Comparison of ENCODE assay signal across 2 cellular contexts in the genomic region with DNA sequence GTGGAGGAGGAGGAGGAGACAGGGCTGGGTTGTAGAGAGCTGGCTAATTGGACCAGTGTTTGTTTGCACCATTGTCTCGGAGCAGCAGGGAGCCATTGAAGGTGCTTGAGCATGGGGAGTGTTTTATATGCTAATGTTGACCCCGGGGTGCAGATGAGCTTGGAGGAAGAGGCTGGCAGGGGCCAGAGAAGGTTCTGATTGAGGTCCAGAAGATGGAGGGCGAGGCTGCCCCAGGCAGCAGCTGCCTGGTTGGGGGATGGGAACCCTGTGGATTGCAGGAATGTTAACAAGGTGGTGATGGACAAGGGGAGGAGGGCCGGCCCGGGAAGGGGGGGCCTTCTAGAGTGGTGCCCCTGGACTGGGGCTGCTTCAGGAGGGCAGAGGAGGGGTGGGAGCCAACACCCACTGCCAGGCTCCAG.
TF ChIP-seq lines count a peak whose summit lies in the region.

No MANE protein-coding gene starts in this region.

TF ChIP-seq in A549, 52 proteins besides CTCF, POLR2A, EP300 and RAD21 (continued from another document):
- TF ChIP-seq ATOH8 (CRISPR knock-in tag; IDR thresholded peaks at IDR 0.05; ENCODE audit: low read depth) (no peak), EHF (CRISPR knock-in tag; IDR thresholded peaks at IDR 0.05) (no peak), RCOR1 (IDR thresholded peaks at IDR 0.05; ENCODE audit: low read depth, low read length) (no peak), SREBF2 (IDR thresholded peaks at IDR 0.05) (no peak), JUN (IDR thresholded peaks at IDR 0.05) (no peak), MAZ (IDR thresholded peaks at IDR 0.05; ENCODE audit: borderline replicate concordance, low read depth, low read length) (no peak), HEYL (CRISPR knock-in tag; IDR thresholded peaks at IDR 0.05) (no peak), TP53 (CRISPR knock-in tag; IDR thresholded peaks at IDR 0.05) (no peak), ZC3H11A (IDR thresholded peaks at IDR 0.05) (no peak), FOSB (CRISPR knock-in tag; IDR thresholded peaks at IDR 0.05) (no peak), KDM5A (IDR thresholded peaks at IDR 0.05) (no peak), MYC (IDR thresholded peaks at IDR 0.05; ENCODE audit: borderline replicate concordance, low read length) (no peak)
TF ChIP-seq in A549: peak in this region for 0.

TF ChIP-seq in GM23338, 12 proteins besides CTCF, POLR2A, EP300 and RAD21 (continued from another document):
- TF ChIP-seq, protein P1, sequence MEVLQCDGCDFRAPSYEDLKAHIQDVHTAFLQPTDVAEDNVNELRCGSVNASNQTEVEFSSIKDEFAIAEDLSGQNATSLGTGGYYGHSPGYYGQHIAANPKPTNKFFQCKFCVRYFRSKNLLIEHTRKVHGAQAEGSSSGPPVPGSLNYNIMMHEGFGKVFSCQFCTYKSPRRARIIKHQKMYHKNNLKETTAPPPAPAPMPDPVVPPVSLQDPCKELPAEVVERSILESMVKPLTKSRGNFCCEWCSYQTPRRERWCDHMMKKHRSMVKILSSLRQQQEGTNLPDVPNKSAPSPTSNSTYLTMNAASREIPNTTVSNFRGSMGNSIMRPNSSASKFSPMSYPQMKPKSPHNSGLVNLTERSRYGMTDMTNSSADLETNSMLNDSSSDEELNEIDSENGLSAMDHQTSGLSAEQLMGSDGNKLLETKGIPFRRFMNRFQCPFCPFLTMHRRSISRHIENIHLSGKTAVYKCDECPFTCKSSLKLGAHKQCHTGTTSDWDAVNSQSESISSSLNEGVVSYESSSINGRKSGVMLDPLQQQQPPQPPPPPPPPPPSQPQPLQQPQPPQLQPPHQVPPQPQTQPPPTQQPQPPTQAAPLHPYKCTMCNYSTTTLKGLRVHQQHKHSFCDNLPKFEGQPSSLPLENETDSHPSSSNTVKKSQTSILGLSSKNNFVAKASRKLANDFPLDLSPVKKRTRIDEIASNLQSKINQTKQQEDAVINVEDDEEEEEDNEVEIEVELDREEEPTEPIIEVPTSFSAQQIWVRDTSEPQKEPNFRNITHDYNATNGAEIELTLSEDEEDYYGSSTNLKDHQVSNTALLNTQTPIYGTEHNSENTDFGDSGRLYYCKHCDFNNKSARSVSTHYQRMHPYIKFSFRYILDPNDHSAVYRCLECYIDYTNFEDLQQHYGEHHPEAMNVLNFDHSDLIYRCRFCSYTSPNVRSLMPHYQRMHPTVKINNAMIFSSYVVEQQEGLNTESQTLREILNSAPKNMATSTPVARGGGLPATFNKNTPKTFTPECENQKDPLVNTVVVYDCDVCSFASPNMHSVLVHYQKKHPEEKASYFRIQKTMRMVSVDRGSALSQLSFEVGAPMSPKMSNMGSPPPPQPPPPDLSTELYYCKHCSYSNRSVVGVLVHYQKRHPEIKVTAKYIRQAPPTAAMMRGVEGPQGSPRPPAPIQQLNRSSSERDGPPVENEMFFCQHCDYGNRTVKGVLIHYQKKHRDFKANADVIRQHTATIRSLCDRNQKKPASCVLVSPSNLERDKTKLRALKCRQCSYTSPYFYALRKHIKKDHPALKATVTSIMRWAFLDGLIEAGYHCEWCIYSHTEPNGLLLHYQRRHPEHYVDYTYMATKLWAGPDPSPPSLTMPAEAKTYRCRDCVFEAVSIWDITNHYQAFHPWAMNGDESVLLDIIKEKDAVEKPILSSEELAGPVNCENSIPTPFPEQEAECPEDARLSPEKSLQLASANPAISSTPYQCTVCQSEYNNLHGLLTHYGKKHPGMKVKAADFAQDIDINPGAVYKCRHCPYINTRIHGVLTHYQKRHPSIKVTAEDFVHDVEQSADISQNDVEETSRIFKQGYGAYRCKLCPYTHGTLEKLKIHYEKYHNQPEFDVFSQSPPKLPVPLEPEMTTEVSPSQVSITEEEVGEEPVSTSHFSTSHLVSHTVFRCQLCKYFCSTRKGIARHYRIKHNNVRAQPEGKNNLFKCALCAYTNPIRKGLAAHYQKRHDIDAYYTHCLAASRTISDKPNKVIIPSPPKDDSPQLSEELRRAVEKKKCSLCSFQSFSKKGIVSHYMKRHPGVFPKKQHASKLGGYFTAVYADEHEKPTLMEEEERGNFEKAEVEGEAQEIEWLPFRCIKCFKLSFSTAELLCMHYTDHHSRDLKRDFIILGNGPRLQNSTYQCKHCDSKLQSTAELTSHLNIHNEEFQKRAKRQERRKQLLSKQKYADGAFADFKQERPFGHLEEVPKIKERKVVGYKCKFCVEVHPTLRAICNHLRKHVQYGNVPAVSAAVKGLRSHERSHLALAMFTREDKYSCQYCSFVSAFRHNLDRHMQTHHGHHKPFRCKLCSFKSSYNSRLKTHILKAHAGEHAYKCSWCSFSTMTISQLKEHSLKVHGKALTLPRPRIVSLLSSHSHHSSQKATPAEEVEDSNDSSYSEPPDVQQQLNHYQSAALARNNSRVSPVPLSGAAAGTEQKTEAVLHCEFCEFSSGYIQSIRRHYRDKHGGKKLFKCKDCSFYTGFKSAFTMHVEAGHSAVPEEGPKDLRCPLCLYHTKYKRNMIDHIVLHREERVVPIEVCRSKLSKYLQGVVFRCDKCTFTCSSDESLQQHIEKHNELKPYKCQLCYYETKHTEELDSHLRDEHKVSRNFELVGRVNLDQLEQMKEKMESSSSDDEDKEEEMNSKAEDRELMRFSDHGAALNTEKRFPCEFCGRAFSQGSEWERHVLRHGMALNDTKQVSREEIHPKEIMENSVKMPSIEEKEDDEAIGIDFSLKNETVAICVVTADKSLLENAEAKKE (CRISPR knock-in tag; IDR thresholded peaks at IDR 0.05), result peak; percentile 78
- TF ChIP-seq CREB1 (CRISPR knock-in tag; IDR thresholded peaks at IDR 0.05; ENCODE audit: low read depth), result no peak
